1 cellular context compared by ENCODE assay signal in genomic region chr17:2017274-2017941, GRCh38.
TF ChIP-seq lines count a peak whose summit lies in the region.

No MANE protein-coding gene starts in this region.

TF ChIP-seq in GM12878, 131 proteins besides CTCF, POLR2A, EP300 and RAD21:
- TF ChIP-seq RUNX3 (IDR thresholded peaks at IDR 0.05; ENCODE audit: low read length), result peak; percentile 64
- TF ChIP-seq PAX5 (IDR thresholded peaks at IDR 0.05; ENCODE audit: borderline replicate concordance, low read depth, low read length), result peak; percentile 78; the same call in 1 of the 2 replicates
- no peak for TF ChIP-seq KDM1A (IDR thresholded peaks at IDR 0.05; ENCODE audit: borderline replicate concordance)
- no peak for TF ChIP-seq USF2 (IDR thresholded peaks at IDR 0.05; ENCODE audit: borderline replicate concordance, low read depth, low read length)
- TF ChIP-seq RB1 (IDR thresholded peaks at IDR 0.05; ENCODE audit: borderline replicate concordance), result no peak
- peak; percentile 71 to 88 for TF ChIP-seq BHLHE40 (IDR thresholded peaks at IDR 0.05; ENCODE audit: borderline replicate concordance in 1 of 2, low read depth in 2 of 2, low read length in 1 of 2)
- TF ChIP-seq GABPA (IDR thresholded peaks at IDR 0.05; ENCODE audit: low read depth), result no peak
- peak; percentile 53; the same call in 1 of the 2 replicates for TF ChIP-seq MLLT1 (IDR thresholded peaks at IDR 0.05)
